8 cellular contexts compared by ENCODE assay signal in genomic region chr20:46690219-46691111, GRCh38. TPM values are rescaled to one million over a fixed set of nuclear protein-coding genes. Genes with fewer than 3 reads are reported as not detected.
DNase-seq lines count a peak whose midpoint lies in the region; ATAC-seq, FAIRE-seq and TF ChIP-seq lines count a peak whose summit lies in the region.

No MANE protein-coding gene starts in this region.

- POLR2A ChIA-PET in endothelial cell of umbilical vein (lab: Charles Lee): interaction anchor here (1.3 kb wide), 1 partner anchor 20 kb away, joined by 3 read pairs; no protein-coding TSS in a partner anchor

- BruUV-seq in endothelial cell of umbilical vein (replicated peaks; lab: Mats Ljungman, UMichigan): no TSS peak

- no peaks in the 10 kb centered on the region for H3K27me3 ChIP-seq in Peyer's patch
- no peaks in the 10 kb centered on the region for H3K27me3 ChIP-seq in endothelial cell of umbilical vein (ENCODE audit: control insufficient read depth in 2 of 2, insufficient read depth in 2 of 2, low read length in 2 of 2)

- CTCF ChIA-PET in endothelial cell of umbilical vein (lab: Charles Lee): interaction anchor here (1.0 to 2.1 kb wide), 5 partner anchors 9 to 133 kb away, joined by 3 to 6 read pairs (median 3); no protein-coding TSS in a partner anchor

- DNase-seq in ELR (ENCODE audit: low read depth) (peak; percentile 31), Peyer's patch (no peak), endothelial cell of umbilical vein (ENCODE audit: low read depth, low spot score) (peak; percentile 31), pons (ENCODE audit: low spot score) (peak; percentile 56), A172 (ENCODE audit: low spot score) (no peak), D341Med (ENCODE audit: low spot score) (no peak), islet precursor cell (no peak)

- H3K27ac ChIP-seq in Peyer's patch (peak overlapping the region in 3 of 4 donors; percentile 84 to 93 (median 91)), endothelial cell of umbilical vein (ENCODE audit: insufficient read depth, low read depth, low read length) (no peak overlapping the region)

- peaks cover 2% of the 10 kb centered on the region for H4K20me1 ChIP-seq in endothelial cell of umbilical vein (replicated peaks; ENCODE audit: control insufficient read depth, extremely low read depth, insufficient read depth, low read length)

- TF ChIP-seq POLR2A in Peyer's patch (IDR thresholded peaks at IDR 0.05) (no peak), endothelial cell of umbilical vein (IDR thresholded peaks at IDR 0.05; ENCODE audit: low read depth, low read length) (no peak)

- ATAC-seq in HG02973 (IDR thresholded peaks at IDR 0.05; ENCODE audit: unreplicated experiment): no peak

- TF ChIP-seq CTCF in Peyer's patch (IDR thresholded peaks at IDR 0.05) (no peak), endothelial cell of umbilical vein (IDR thresholded peaks at IDR 0.05; ENCODE audit: extremely low read depth in 1 of 2, insufficient read depth in 1 of 2, low read depth in 1 of 2, low read length in 2 of 2) (no peak)

- H3K36me3 ChIP-seq in Peyer's patch (peaks cover 0 to 16% (median 0%) of the 10 kb centered on the region in 3 donors), endothelial cell of umbilical vein (ENCODE audit: control insufficient read depth in 2 of 2, extremely low read depth in 1 of 2, insufficient read depth in 2 of 2, low read length in 2 of 2) (peaks cover 2 to 5% of the 10 kb centered on the region in 2 experiments)

- H3K4me3 ChIP-seq in Peyer's patch (peak overlapping the region in 2 of 4 donors; percentile 67 to 91), endothelial cell of umbilical vein (replicated peaks in 1 of 3; ENCODE audit: insufficient read depth in 1 of 3, low read depth in 1 of 3, low read length in 3 of 3) (peak overlapping the region in 2 of 3 experiments; percentile 48 to 81)

- H3K9me3 ChIP-seq in Peyer's patch: no peaks in the 10 kb centered on the region
- H3K9me3 ChIP-seq in endothelial cell of umbilical vein (replicated peaks; ENCODE audit: control insufficient read depth, insufficient read depth, low read length): no peaks in the 10 kb centered on the region

- no peak for FAIRE-seq in endothelial cell of umbilical vein (lab: Jason Lieb, UNC)

- H3K79me2 ChIP-seq in endothelial cell of umbilical vein (ENCODE audit: control insufficient read depth, insufficient read depth, low read length): peaks cover 31% of the 10 kb centered on the region

- peak overlapping the region; percentile 86 for H3K9ac ChIP-seq in endothelial cell of umbilical vein (replicated peaks; ENCODE audit: extremely low read depth, insufficient read depth, low read length)

- H3K4me1 ChIP-seq in Peyer's patch (peaks cover 0 to 19% (median 5%) of the 10 kb centered on the region in 4 donors), endothelial cell of umbilical vein (ENCODE audit: control insufficient read depth, extremely low read depth, insufficient read depth, low read length) (peaks cover 16% of the 10 kb centered on the region)

- H3K9me1 ChIP-seq in endothelial cell of umbilical vein (replicated peaks; ENCODE audit: control insufficient read depth, extremely low read depth, insufficient read depth, low read length): no peaks in the 10 kb centered on the region

- intact Hi-C loops in endothelial cell of umbilical vein (cut with micrococcal nuclease): loop anchor here (10.0 kb wide), 1 partner anchor 1806 kb away; the partner anchor contains the start of gene YWHAB

- H2AFZ ChIP-seq in endothelial cell of umbilical vein (ENCODE audit: low read depth, low read length): peak overlapping the region; percentile 96

- dilution Hi-C loops in endothelial cell of umbilical vein (cut with MboI; ENCODE audit: extremely low pct_ligation_motif_present, low sequenced_read_pairs): no loop called here

- peak overlapping the region; percentile 95 for H3K4me2 ChIP-seq in endothelial cell of umbilical vein (ENCODE audit: insufficient read depth, low read length)

TF ChIP-seq in endothelial cell of umbilical vein, 7 proteins besides CTCF, POLR2A, EP300 and RAD21:
- no peak for TF ChIP-seq MYC (IDR thresholded peaks at IDR 0.05; ENCODE audit: low read depth, low read length)
- no peak for TF ChIP-seq JUN (IDR thresholded peaks at IDR 0.05; ENCODE audit: borderline replicate concordance, insufficient read depth, insufficient read length, low read depth)
- TF ChIP-seq GATA2 (IDR thresholded peaks at IDR 0.05; ENCODE audit: insufficient read depth, insufficient read length, low read depth, low read length): no peak
- TF ChIP-seq FOS (IDR thresholded peaks at IDR 0.05; ENCODE audit: borderline replicate concordance, insufficient read depth, low read length): no peak
- no peak for TF ChIP-seq MAX (IDR thresholded peaks at IDR 0.05; ENCODE audit: insufficient read depth, insufficient read length)
- TF ChIP-seq EZH2 (IDR thresholded peaks at IDR 0.05; ENCODE audit: borderline replicate concordance, low read depth, low read length, severe bottlenecking): no peak
- no peak for TF ChIP-seq POLR2AphosphoS5 (IDR thresholded peaks at IDR 0.05; ENCODE audit: insufficient read depth, low read depth, low read length)

RNA-seq across cellular contexts. Expression of gene TP53RK, which starts 1.2 kb away (rescaled TPM):
- 10 to 100 TPM in 2 of 4 donors, 1 to 10 TPM in 2; 7.4 to 12.1 (median 10.6) TPM for total RNA-seq in Peyer's patch
- 11.8 and 13.1 TPM in 2 replicates for total RNA-seq in endothelial cell of umbilical vein
- 7.0 and 7.4 TPM in 2 replicates for polyA plus RNA-seq in endothelial cell of umbilical vein
- 7.0 and 7.8 TPM in 2 replicates for polyA plus RNA-seq in endothelial cell of umbilical vein (2011; cell fraction: cytosol; rRNA removed)
- polyA plus RNA-seq in endothelial cell of umbilical vein (2011; cell fraction: nucleus; rRNA removed): 3.3 and 4.0 TPM in 2 replicates
- 13.1 and 16.2 TPM in 2 replicates for polyA plus RNA-seq in endothelial cell of umbilical vein (2012)
- 9.4 and 9.9 TPM in 2 replicates for polyA minus RNA-seq in endothelial cell of umbilical vein
- 8.6 TPM for polyA minus RNA-seq in endothelial cell of umbilical vein (2011; cell fraction: cytosol; rRNA and poly(A)+ RNA removed)
- polyA minus RNA-seq in endothelial cell of umbilical vein (2011; cell fraction: nucleus; rRNA and poly(A)+ RNA removed): 5.9 and 7.2 TPM in 2 replicates
- 23.3 and 24.9 TPM in 2 replicates for total RNA-seq in A172 (2014; rRNA removed; shearing (Covaris generic))

RNA-seq across cellular contexts. Expression of gene SLC2A10, which starts 19.0 kb away (rescaled TPM):
- total RNA-seq in Peyer's patch (10 to 100 TPM in 3 of 4 donors, 1 to 10 TPM in 1; 8.3 to 19.0 (median 15.4) TPM), endothelial cell of umbilical vein (11.1 and 11.2 TPM in 2 replicates)
- polyA plus RNA-seq in endothelial cell of umbilical vein: 13.6 and 14.9 TPM in 2 replicates
- polyA plus RNA-seq in endothelial cell of umbilical vein (2011; cell fraction: cytosol; rRNA removed): 8.1 and 9.8 TPM in 2 replicates
- 11.1 and 13.2 TPM in 2 replicates for polyA plus RNA-seq in endothelial cell of umbilical vein (2011; cell fraction: nucleus; rRNA removed)
- 6.3 and 10.2 TPM in 2 replicates for polyA plus RNA-seq in endothelial cell of umbilical vein (2012)
- polyA minus RNA-seq in endothelial cell of umbilical vein: 22.6 and 27.6 TPM in 2 replicates
- not detected for polyA minus RNA-seq in endothelial cell of umbilical vein (2011; cell fraction: cytosol; rRNA and poly(A)+ RNA removed)
- polyA minus RNA-seq in endothelial cell of umbilical vein (2011; cell fraction: nucleus; rRNA and poly(A)+ RNA removed): 10.2 and 11.9 TPM in 2 replicates
- total RNA-seq in A172 (2014; rRNA removed; shearing (Covaris generic)): 7.3 and 11.8 TPM in 2 replicates

RNA-seq across cellular contexts. Expression of gene SLC13A3, which starts 39.2 kb away (rescaled TPM):
- total RNA-seq in Peyer's patch (10 to 100 TPM in 1 of 4 donors, 1 to 10 TPM in 1, not detected in 2; 1.3 to 10.7 TPM), endothelial cell of umbilical vein (0.09 and 0.40 TPM in 2 replicates)
- polyA plus RNA-seq in endothelial cell of umbilical vein: 0.11 and 0.37 TPM in 2 replicates
- 0.37 and 0.39 TPM in 2 replicates for polyA plus RNA-seq in endothelial cell of umbilical vein (2011; cell fraction: cytosol; rRNA removed)
- polyA plus RNA-seq in endothelial cell of umbilical vein (2011; cell fraction: nucleus; rRNA removed): 0.59 and 0.99 TPM in 2 replicates
- 0.92 and 1.5 TPM in 2 replicates for polyA plus RNA-seq in endothelial cell of umbilical vein (2012)
- polyA minus RNA-seq in endothelial cell of umbilical vein: 0.51 and 1.2 TPM in 2 replicates
- polyA minus RNA-seq in endothelial cell of umbilical vein (2011; cell fraction: cytosol; rRNA and poly(A)+ RNA removed): not detected
- 0.67 and 0.82 TPM in 2 replicates for polyA minus RNA-seq in endothelial cell of umbilical vein (2011; cell fraction: nucleus; rRNA and poly(A)+ RNA removed)
- total RNA-seq in A172 (2014; rRNA removed; shearing (Covaris generic)): not detected in 2 replicates

Comparison
In these comparisons a context has a peak if more than half of its experiments do, and no peak if none do; other contexts are left out.
1. DNase-seq: peak in ELR (single experiment), endothelial cell of umbilical vein (single experiment) and pons (single experiment); none in Peyer's patch (0 of 3), A172 (single experiment), D341Med (single experiment) and islet precursor cell (single experiment).